ENCODE assay signal across 31 cellular contexts in genomic region chr1:169305948-169306347, GRCh38.
"Had no signal": no experiment of that assay in that cellular context is flagged by ENCODE, and none has a peak within 500 bp of the region (broad histone marks: within the 10 kb centered on the region; RNA-seq: fewer than 3 reads in every experiment).

No MANE protein-coding gene starts in this region.

- ATAC-seq: activated CD8-positive, alpha-beta T cell treated with anti-CD3 and anti-CD28 coated beads for 36 hours; activated T-cell treated with anti-CD3 and anti-CD28 coated beads, Interleukin-2, amount 50 U/mL, for 72 hours; PC-3 had no signal

- H3K9me3 ChIP-seq: ascending aorta, Peyer's patch, SJSA1, SK-N-SH had no signal

- H3K9me3 Mint-ChIP-seq: activated CD8-positive, alpha-beta T cell treated with anti-CD3 and anti-CD28 coated beads for 36 hours; activated T-cell treated with anti-CD3 and anti-CD28 coated beads, Interleukin-2, amount 50 U/mL, for 72 hours; activated T-helper 2 cell treated with anti-CD3 and anti-CD28 coated beads, Interferon-gamma antibody, Interleukin-2, Interleukin-4, amounts not matched to agents 10 μg/mL and 5 μg/mL and 100 μg/mL, durations not matched to agents 14 hours and 24 hours and 36 hours; central memory CD8-positive, alpha-beta T cell; T-helper 1 cell treated with Interleukin-12 subunit alpha and Interleukin-12 subunit beta and Interleukin-4 antibody, amounts not matched to agents 30 μg/mL and 1 μg/mL, for 36 hours had no signal

- H3K27me3 Mint-ChIP-seq: activated CD4-positive, alpha-beta T cell treated with anti-CD3 and anti-CD28 coated beads, Interleukin-2, amount 10 ng/mL, durations not matched to agents 24 days and 14 days; activated CD8-positive, alpha-beta T cell treated with anti-CD3 and anti-CD28 coated beads for 36 hours; activated naive CD4-positive, alpha-beta T cell treated with anti-CD3 and anti-CD28 coated beads, Interleukin-2, amount 50 U/mL, for 24 hours; activated naive CD8-positive, alpha-beta T cell treated with anti-CD3 and anti-CD28 coated beads, Interleukin-2, amount 10 ng/mL, durations not matched to agents 7 days and 5 days; central memory CD8-positive, alpha-beta T cell had no signal

- H3K27ac Mint-ChIP-seq: activated CD4-positive, alpha-beta T cell treated with anti-CD3 and anti-CD28 coated beads, Interleukin-2, amount 10 ng/mL, durations not matched to agents 24 days and 14 days; activated CD8-positive, alpha-beta T cell treated with anti-CD3 and anti-CD28 coated beads for 36 hours; activated naive CD4-positive, alpha-beta T cell treated with anti-CD3 and anti-CD28 coated beads, Interleukin-2, amount 50 U/mL, for 24 hours; activated naive CD8-positive, alpha-beta T cell treated with anti-CD3 and anti-CD28 coated beads, Interleukin-2, amount 10 ng/mL, durations not matched to agents 7 days and 5 days; activated T-cell treated with anti-CD3 and anti-CD28 coated beads, Interleukin-2, amount 50 U/mL, for 72 hours; activated T-helper 2 cell treated with anti-CD3 and anti-CD28 coated beads, Interferon-gamma antibody, Interleukin-2, Interleukin-4, amounts not matched to agents 10 μg/mL and 5 μg/mL and 100 μg/mL, durations not matched to agents 14 hours and 24 hours and 36 hours; T-helper 1 cell treated with Interleukin-12 subunit alpha and Interleukin-12 subunit beta and Interleukin-4 antibody, amounts not matched to agents 30 μg/mL and 1 μg/mL, for 36 hours; T-helper 2 cell treated with Interferon-gamma antibody and Interleukin-4, amounts not matched to agents 5 μg/mL and 100 μg/mL, for 36 hours had no signal

- H3K4me3 Mint-ChIP-seq: activated CD4-positive, alpha-beta T cell treated with anti-CD3 and anti-CD28 coated beads, Interleukin-2, amount 10 ng/mL, durations not matched to agents 24 days and 14 days; activated CD8-positive, alpha-beta T cell treated with anti-CD3 and anti-CD28 coated beads for 36 hours; activated naive CD4-positive, alpha-beta T cell treated with anti-CD3 and anti-CD28 coated beads, Interleukin-2, amount 50 U/mL, for 24 hours; activated naive CD8-positive, alpha-beta T cell treated with anti-CD3 and anti-CD28 coated beads, Interleukin-2, amount 10 ng/mL, durations not matched to agents 7 days and 5 days; activated T-cell treated with anti-CD3 and anti-CD28 coated beads, Interleukin-2, amount 50 U/mL, for 72 hours; central memory CD8-positive, alpha-beta T cell; T-helper 1 cell treated with Interleukin-12 subunit alpha and Interleukin-12 subunit beta and Interleukin-4 antibody, amounts not matched to agents 30 μg/mL and 1 μg/mL, for 36 hours; T-helper 2 cell treated with Interferon-gamma antibody and Interleukin-4, amounts not matched to agents 5 μg/mL and 100 μg/mL, for 36 hours had no signal

- H3K4me2 ChIP-seq: SK-N-SH had no signal

- H3K4me1 ChIP-seq: ascending aorta, Peyer's patch, SJSA1 had no signal

- H3K27ac ChIP-seq: ascending aorta, cardiac muscle cell, Peyer's patch, SJSA1 had no signal

- H3K9ac ChIP-seq: SK-N-SH had no signal

- H3K27me3 ChIP-seq: ascending aorta, cardiac muscle cell, Peyer's patch, SJSA1 had no signal

- H3K36me3 ChIP-seq: cardiac muscle cell, Peyer's patch had no signal

- H3K4me3 ChIP-seq: ascending aorta, cardiac muscle cell, Peyer's patch, SJSA1 had no signal

- DNase-seq: activated CD4-positive, alpha-beta T cell treated with anti-CD3 and anti-CD28 coated beads, Interleukin-2, amount 10 ng/mL, durations not matched to agents 24 days and 14 days; activated CD4-positive, alpha-beta T cell treated with anti-CD3 and anti-CD28 coated beads, Interleukin-2, amount 50 U/mL, for 4 hours; activated CD8-positive, alpha-beta T cell treated with anti-CD3 and anti-CD28 coated beads for 36 hours; activated gamma-delta T cell; activated naive CD4-positive, alpha-beta T cell treated with Interleukin-2 at 50 U/mL for 16 hours; activated naive CD8-positive, alpha-beta T cell treated with anti-CD3 and anti-CD28 coated beads, Interleukin-2, amount 10 ng/mL, durations not matched to agents 7 days and 5 days; activated T-cell treated with anti-CD3 and anti-CD28 coated beads, Interleukin-2, amount 50 U/mL, for 1 hour; activated T-cell treated with anti-CD3 and anti-CD28 coated beads, Interleukin-2, amount 50 U/mL, for 72 hours; amygdala; Kasumi-1; MM.1S; NCI-H1105; NCI-H1417 treated with DMSO at 0.1 percent for 48 hours; NCI-H187 treated with DMSO at 0.1 percent for 48 hours; NCI-H2081; NCI-H345; NCI-H524 treated with DMSO at 0.1 percent for 48 hours; NK-92 treated with Interleukin-12 subunit alpha and Interleukin-12 subunit beta, amount 100 ng/mL, for 24 hours; PC-3; Peyer's patch; RPMI8226; SHP77 treated with DMSO at 0.1 percent for 48 hours; SK-N-SH had no signal
